15 cellular contexts compared by ENCODE assay signal in genomic region chr17:77521076-77521475, GRCh38.
DNase-seq lines count a peak whose midpoint lies in the region; ATAC-seq and TF ChIP-seq lines count a peak whose summit lies in the region.
"Had no signal": no experiment of that assay in that cellular context is flagged by ENCODE, and none has a peak within 500 bp of the region (broad histone marks: within the 10 kb centered on the region; RNA-seq: fewer than 3 reads in every experiment).

No MANE protein-coding gene starts in this region.

- intact Hi-C loops in cardiac septum (cut with DNase I) (no loop called here), left ventricle myocardium inferior (cut with micrococcal nuclease) (no loop called here), sciatic nerve (cut with DNase I) (no loop called here), gastrocnemius medialis (cut with DNase I; ENCODE audit: low total_unique reads) (no loop called here)

- in situ Hi-C loops in gastrocnemius medialis (cut with MboI; ENCODE audit: low sequenced_read_pairs in 4 of 4), result loop anchor here in 2 of 4 donors (25.0 kb wide), 1 partner anchor 459 kb away; no protein-coding TSS in a partner anchor

- TF ChIP-seq POLR2A in gastrocnemius medialis (IDR thresholded peaks at IDR 0.05), result no peak

- TF ChIP-seq CTCF in left ventricle myocardium inferior (IDR thresholded peaks at IDR 0.05; ENCODE audit: borderline replicate concordance), result no peak
- no peak for TF ChIP-seq CTCF in gastrocnemius medialis (IDR thresholded peaks at IDR 0.05 in 4 of 5, conservative IDR thresholded peaks at IDR 0.05 in 1 of 5)

- H3K27me3 ChIP-seq in left ventricle myocardium inferior (ENCODE audit: low read depth), result peaks cover under 1% of the 10 kb centered on the region
- peaks cover 0 to under 1% (median 0%) of the 10 kb centered on the region in 3 donors for H3K27me3 ChIP-seq in gastrocnemius medialis

- H3K4me1 ChIP-seq in left ventricle myocardium inferior, result peaks cover 12% of the 10 kb centered on the region
- no peaks in the 10 kb centered on the region for H3K4me1 ChIP-seq in gastrocnemius medialis

- peaks cover 4% of the 10 kb centered on the region for H3K9me3 ChIP-seq in left ventricle myocardium inferior (replicated peaks)
- no peaks in the 10 kb centered on the region for H3K9me3 ChIP-seq in gastrocnemius medialis

- ATAC-seq in sciatic nerve, result no peak
- ATAC-seq in gastrocnemius medialis, result no peak
- ATAC-seq: CD8-positive, alpha-beta T cell; GM23338 had no signal

- H3K27ac ChIP-seq in left ventricle myocardium inferior (replicated peaks) (no peak overlapping the region), gastrocnemius medialis (no peak overlapping the region)
- H3K27ac ChIP-seq: 22Rv1 had no signal

- DNase-seq in activated CD8-positive, alpha-beta memory T cell treated with anti-CD3 and anti-CD28 coated beads, Interleukin-2, amount 50 U/mL, for 48 hours, result peak; percentile 40
- no peak for DNase-seq in activated CD8-positive, alpha-beta memory T cell treated with anti-CD3 and anti-CD28 coated beads for 24 hours
- DNase-seq in cardiac septum (ENCODE audit: low spot score), result peak; percentile 29
- DNase-seq in left ventricle myocardium inferior, result no peak
- DNase-seq in sciatic nerve (ENCODE audit: low spot score), result peak; percentile 41
- DNase-seq in gastrocnemius medialis, result no peak
- DNase-seq in cerebellum (ENCODE audit: low spot score), result no peak
- DNase-seq: CD8-positive, alpha-beta T cell; COR-L47; DMS153; DMS79 treated with DMSO at 0.1 percent for 48 hours; EL; H7 had no signal

- H3K4me3 ChIP-seq in left ventricle myocardium inferior, result no peak overlapping the region
- no peak overlapping the region for H3K4me3 ChIP-seq in gastrocnemius medialis
- H3K4me3 ChIP-seq: GM23338 had no signal

- H3K36me3 ChIP-seq in left ventricle myocardium inferior (no peaks in the 10 kb centered on the region), gastrocnemius medialis (no peaks in the 10 kb centered on the region)

Comparison
In these comparisons a context has a peak if more than half of its experiments do, and no peak if none do; other contexts are left out.
1. DNase-seq: peak in activated CD8-positive, alpha-beta memory T cell treated with anti-CD3 and anti-CD28 coated beads, Interleukin-2, amount 50 U/mL, for 48 hours (single experiment), cardiac septum (single experiment) and sciatic nerve (single experiment); none in activated CD8-positive, alpha-beta memory T cell treated with anti-CD3 and anti-CD28 coated beads for 24 hours (single experiment), left ventricle myocardium inferior (single experiment), gastrocnemius medialis (0 of 2) and cerebellum (single experiment).